ENCODE assay signal across 1 cellular context in genomic region chr11:65128182-65129145, GRCh38.
TF ChIP-seq lines count a peak whose summit lies in the region.

No MANE protein-coding gene starts in this region.

TF ChIP-seq in K562, 482 proteins besides CTCF, POLR2A, EP300 and RAD21 (continues in another document):
- TF ChIP-seq MCM3 (IDR thresholded peaks at IDR 0.05) (no peak), KAT7 (CRISPR knock-in tag; IDR thresholded peaks at IDR 0.05; ENCODE audit: borderline replicate concordance) (no peak), POLR2AphosphoS2 (IDR thresholded peaks at IDR 0.05; ENCODE audit: low read length) (0 out of 2 replicates have a peak, but pooled peaks have one; percentile 9), RBFOX2 (IDR thresholded peaks at IDR 0.05; ENCODE audit: low read depth, low read length) (peak; percentile 68; the same call in 1 of the 2 replicates), CTCFL (IDR thresholded peaks at IDR 0.05; ENCODE audit: borderline replicate concordance, insufficient read depth, low read depth, low read length, poor library complexity, severe bottlenecking) (no peak), CREB3 (tag; conservative IDR thresholded peaks at IDR 0.05; ENCODE audit: low read depth) (no peak), ARID2 (IDR thresholded peaks at IDR 0.05) (no peak), ZBTB40 (IDR thresholded peaks at IDR 0.05) (no peak), ZBTB40 (CRISPR knock-in tag; IDR thresholded peaks at IDR 0.05) (no peak), ZNF3 (CRISPR knock-in tag; IDR thresholded peaks at IDR 0.05) (no peak), ZBED1 (IDR thresholded peaks at IDR 0.05) (no peak), FOS (IDR thresholded peaks at IDR 0.05; ENCODE audit: extremely low read depth, insufficient read length) (no peak), ZNF644 (tag; IDR thresholded peaks at IDR 0.05; ENCODE audit: low read depth) (no peak), ZBTB17 (CRISPR knock-in tag; IDR thresholded peaks at IDR 0.05) (no peak), CCAR2 (IDR thresholded peaks at IDR 0.05; ENCODE audit: low read depth, low read length) (no peak), ZNF134 (CRISPR knock-in tag; conservative IDR thresholded peaks at IDR 0.05) (no peak), MTA2 (IDR thresholded peaks at IDR 0.05; ENCODE audit: low read depth) (no peak), EZH2 (IDR thresholded peaks at IDR 0.05; ENCODE audit: borderline replicate concordance, low read depth, low read length) (no peak), STAG1 (CRISPR knock-in tag; IDR thresholded peaks at IDR 0.05; ENCODE audit: borderline replicate concordance) (no peak), HEY1 (CRISPR knock-in tag; IDR thresholded peaks at IDR 0.05; ENCODE audit: borderline replicate concordance) (no peak), ZNF224 (CRISPR knock-in tag; IDR thresholded peaks at IDR 0.05) (no peak), ZFX (CRISPR knock-in tag; IDR thresholded peaks at IDR 0.05) (no peak), SMARCA5 (IDR thresholded peaks at IDR 0.05) (no peak), SUPT5H (IDR thresholded peaks at IDR 0.05) (peak; percentile 39; the same call in 1 of the 2 replicates), NR1H2 (CRISPR knock-in tag; IDR thresholded peaks at IDR 0.05) (no peak), ZNF324 (CRISPR knock-in tag; IDR thresholded peaks at IDR 0.05) (no peak), SNIP1 (IDR thresholded peaks at IDR 0.05; ENCODE audit: low read depth) (no peak), NFATC3 (IDR thresholded peaks at IDR 0.05) (no peak), ILF3 (IDR thresholded peaks at IDR 0.05; ENCODE audit: borderline replicate concordance) (no peak), POLR2G (IDR thresholded peaks at IDR 0.05; ENCODE audit: low read depth, low read length) (peak; percentile 74)
- TF ChIP-seq, protein P1, sequence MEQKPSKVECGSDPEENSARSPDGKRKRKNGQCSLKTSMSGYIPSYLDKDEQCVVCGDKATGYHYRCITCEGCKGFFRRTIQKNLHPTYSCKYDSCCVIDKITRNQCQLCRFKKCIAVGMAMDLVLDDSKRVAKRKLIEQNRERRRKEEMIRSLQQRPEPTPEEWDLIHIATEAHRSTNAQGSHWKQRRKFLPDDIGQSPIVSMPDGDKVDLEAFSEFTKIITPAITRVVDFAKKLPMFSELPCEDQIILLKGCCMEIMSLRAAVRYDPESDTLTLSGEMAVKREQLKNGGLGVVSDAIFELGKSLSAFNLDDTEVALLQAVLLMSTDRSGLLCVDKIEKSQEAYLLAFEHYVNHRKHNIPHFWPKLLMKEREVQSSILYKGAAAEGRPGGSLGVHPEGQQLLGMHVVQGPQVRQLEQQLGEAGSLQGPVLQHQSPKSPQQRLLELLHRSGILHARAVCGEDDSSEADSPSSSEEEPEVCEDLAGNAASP (IDR thresholded peaks at IDR 0.05), result no peak
- TF ChIP-seq, protein P2, sequence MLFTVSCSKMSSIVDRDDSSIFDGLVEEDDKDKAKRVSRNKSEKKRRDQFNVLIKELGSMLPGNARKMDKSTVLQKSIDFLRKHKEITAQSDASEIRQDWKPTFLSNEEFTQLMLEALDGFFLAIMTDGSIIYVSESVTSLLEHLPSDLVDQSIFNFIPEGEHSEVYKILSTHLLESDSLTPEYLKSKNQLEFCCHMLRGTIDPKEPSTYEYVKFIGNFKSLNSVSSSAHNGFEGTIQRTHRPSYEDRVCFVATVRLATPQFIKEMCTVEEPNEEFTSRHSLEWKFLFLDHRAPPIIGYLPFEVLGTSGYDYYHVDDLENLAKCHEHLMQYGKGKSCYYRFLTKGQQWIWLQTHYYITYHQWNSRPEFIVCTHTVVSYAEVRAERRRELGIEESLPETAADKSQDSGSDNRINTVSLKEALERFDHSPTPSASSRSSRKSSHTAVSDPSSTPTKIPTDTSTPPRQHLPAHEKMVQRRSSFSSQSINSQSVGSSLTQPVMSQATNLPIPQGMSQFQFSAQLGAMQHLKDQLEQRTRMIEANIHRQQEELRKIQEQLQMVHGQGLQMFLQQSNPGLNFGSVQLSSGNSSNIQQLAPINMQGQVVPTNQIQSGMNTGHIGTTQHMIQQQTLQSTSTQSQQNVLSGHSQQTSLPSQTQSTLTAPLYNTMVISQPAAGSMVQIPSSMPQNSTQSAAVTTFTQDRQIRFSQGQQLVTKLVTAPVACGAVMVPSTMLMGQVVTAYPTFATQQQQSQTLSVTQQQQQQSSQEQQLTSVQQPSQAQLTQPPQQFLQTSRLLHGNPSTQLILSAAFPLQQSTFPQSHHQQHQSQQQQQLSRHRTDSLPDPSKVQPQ (CRISPR knock-in tag; IDR thresholded peaks at IDR 0.05; ENCODE audit: borderline replicate concordance), result no peak
- TF ChIP-seq, protein P3, sequence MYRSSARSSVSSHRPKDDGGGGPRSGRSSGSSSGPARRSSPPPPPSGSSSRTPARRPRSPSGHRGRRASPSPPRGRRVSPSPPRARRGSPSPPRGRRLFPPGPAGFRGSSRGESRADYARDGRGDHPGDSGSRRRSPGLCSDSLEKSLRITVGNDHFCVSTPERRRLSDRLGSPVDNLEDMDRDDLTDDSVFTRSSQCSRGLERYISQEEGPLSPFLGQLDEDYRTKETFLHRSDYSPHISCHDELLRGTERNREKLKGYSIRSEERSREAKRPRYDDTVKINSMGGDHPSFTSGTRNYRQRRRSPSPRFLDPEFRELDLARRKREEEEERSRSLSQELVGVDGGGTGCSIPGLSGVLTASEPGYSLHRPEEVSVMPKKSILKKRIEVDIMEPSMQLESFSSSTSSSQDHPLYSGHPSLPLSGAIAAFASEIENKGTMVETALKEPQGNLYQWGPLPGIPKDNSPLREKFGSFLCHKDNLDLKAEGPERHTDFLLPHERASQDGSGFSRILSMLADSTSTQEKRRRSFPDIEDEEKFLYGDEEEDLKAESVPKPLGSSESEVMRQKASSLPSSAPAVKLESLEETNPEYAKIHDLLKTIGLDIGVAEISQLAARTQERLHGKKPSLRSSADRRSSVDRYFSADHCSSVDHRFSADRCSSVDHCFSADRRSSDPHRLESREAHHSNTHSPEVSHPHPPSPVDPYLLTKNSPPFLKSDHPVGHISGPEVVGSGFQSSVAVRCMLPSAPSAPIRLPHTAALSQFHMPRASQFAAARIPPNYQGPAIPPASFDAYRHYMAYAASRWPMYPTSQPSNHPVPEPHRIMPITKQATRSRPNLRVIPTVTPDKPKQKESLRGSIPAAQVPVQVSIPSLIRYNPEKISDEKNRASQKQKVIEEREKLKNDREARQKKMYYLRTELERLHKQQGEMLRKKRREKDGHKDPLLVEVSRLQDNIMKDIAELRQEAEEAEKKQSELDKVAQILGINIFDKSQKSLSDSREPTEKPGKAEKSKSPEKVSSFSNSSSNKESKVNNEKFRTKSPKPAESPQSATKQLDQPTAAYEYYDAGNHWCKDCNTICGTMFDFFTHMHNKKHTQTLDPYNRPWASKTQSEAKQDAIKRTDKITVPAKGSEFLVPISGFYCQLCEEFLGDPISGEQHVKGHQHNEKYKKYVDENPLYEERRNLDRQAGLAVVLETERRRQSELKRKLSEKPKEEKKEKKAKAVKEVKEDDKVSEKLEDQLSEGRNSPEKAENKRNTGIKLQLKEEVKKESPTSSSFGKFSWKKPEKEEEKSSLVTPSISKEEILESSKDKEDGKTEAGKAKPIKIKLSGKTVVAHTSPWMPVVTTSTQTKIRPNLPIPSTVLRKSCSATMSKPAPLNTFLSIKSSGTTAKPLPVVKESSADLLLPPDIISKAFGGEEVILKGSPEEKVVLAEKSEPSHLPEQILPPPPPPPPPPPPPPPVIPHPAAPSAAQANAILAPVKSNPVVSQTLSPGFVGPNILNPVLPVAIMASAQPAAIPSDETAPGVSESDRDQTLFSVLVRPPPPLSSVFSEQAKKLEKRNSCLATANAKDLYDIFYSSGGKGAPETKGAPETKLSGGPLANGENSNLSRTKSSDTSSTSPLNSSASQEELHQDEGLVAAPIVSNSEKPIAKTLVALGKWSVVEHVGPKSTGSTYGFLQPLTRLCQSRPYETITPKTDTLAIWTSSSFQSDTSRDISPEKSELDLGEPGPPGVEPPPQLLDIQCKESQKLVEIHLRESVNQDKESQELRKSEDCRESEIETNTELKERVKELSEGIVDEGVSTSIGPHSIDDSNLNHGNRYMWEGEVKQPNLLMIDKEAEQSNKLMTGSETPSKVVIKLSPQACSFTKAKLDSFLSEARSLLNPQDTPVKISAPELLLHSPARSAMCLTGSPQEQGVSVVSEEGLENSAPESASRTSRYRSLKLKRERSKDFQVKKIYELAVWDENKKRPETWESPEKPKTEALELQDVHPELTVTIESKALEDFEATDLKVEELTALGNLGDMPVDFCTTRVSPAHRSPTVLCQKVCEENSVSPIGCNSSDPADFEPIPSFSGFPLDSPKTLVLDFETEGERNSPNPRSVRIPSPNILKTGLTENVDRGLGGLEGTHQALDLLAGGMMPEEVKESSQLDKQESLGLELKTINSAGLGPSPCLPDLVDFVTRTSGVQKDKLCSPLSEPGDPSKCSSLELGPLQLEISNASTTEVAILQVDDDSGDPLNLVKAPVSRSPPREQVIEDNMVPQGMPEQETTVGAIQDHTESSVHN (IDR thresholded peaks at IDR 0.05; ENCODE audit: borderline replicate concordance in 1 of 2, low read depth in 1 of 2), result no peak
- TF ChIP-seq, protein P4, sequence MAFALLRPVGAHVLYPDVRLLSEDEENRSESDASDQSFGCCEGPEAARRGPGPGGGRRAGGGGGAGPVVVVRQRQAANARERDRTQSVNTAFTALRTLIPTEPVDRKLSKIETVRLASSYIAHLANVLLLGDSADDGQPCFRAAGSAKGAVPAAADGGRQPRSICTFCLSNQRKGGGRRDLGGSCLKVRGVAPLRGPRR (CRISPR knock-in tag; IDR thresholded peaks at IDR 0.05), result no peak
